ENCODE assay signal across 13 cellular contexts in genomic region chr7:5596896-5597246, GRCh38. TPM values are rescaled to one million over a fixed set of nuclear protein-coding genes. Genes with fewer than 3 reads are reported as not detected.
DNase-seq lines count a peak whose midpoint lies in the region; ATAC-seq and TF ChIP-seq lines count a peak whose summit lies in the region.
"Had no signal": no experiment of that assay in that cellular context is flagged by ENCODE, and none has a peak within 500 bp of the region (broad histone marks: within the 10 kb centered on the region; RNA-seq: fewer than 3 reads in every experiment).

No MANE protein-coding gene starts in this region.

- no peaks in the 10 kb centered on the region for H3K27me3 ChIP-seq in GM23248 (replicated peaks; ENCODE audit: insufficient read depth)

- H3K4me3 ChIP-seq in GM23248 (peak overlapping the region; percentile 95), fibroblast of the aortic adventitia (ENCODE audit: low read depth, low read length) (peak overlapping the region; percentile 85)

- peaks cover 12% of the 10 kb centered on the region; the same call in 1 of the 2 replicates for H3K36me3 Mint-ChIP-seq in WTC11
- peaks cover 37% of the 10 kb centered on the region for H3K36me3 Mint-ChIP-seq in stimulated activated effector memory CD8-positive, alpha-beta T cell treated with anti-CD3 and anti-CD28 coated beads, Interleukin-12 subunit alpha, Interleukin-12 subunit beta, amount 100 ng/mL, for 72 hours

- 21 to 35% methylated on average over 4 of the region's 4 CpGs for WGBS in GM23248 (ENCODE audit: low coverage in 1 of 2, low lambda C conversion rate in 2 of 2, missing lambda C conversion rate in 2 of 2), 2 experiments

- peaks cover 20% of the 10 kb centered on the region for H3F3A ChIP-seq in GM23248 (ENCODE audit: insufficient read depth)

- CTCF ChIA-PET in WTC11 (lab: Charles Lee), result interaction anchor here (2.1 kb wide), 1 partner anchor 81 kb away, joined by 15 read pairs; no protein-coding TSS in a partner anchor

- H3K4me3 Mint-ChIP-seq in WTC11, result peak overlapping the region; percentile 95
- H3K4me3 Mint-ChIP-seq in stimulated activated effector memory CD8-positive, alpha-beta T cell treated with anti-CD3 and anti-CD28 coated beads, Interleukin-12 subunit alpha, Interleukin-12 subunit beta, amount 100 ng/mL, for 72 hours, result peak overlapping the region; percentile 79

- no peak overlapping the region for H2AFZ ChIP-seq in GM23248

- peaks cover 90% of the 10 kb centered on the region for H3K79me2 ChIP-seq in GM23248 (ENCODE audit: insufficient read depth)

- no peaks in the 10 kb centered on the region for H4K20me1 ChIP-seq in GM23248 (ENCODE audit: insufficient read depth)

- H3K4me1 ChIP-seq in GM23248 (ENCODE audit: insufficient read depth), result peaks cover 36% of the 10 kb centered on the region

- TF ChIP-seq CTCF in WTC11 (IDR thresholded peaks at IDR 0.05), result no peak
- TF ChIP-seq CTCF in fibroblast of the aortic adventitia (IDR thresholded peaks at IDR 0.05; ENCODE audit: insufficient read depth, low read length), result no peak

- H3K27me3 Mint-ChIP-seq in WTC11 (ENCODE audit: low read depth), result peaks cover 5% of the 10 kb centered on the region

- POLR2A ChIA-PET in WTC11 (lab: Charles Lee), result no interaction called here

- no peaks in the 10 kb centered on the region for H3K9me2 ChIP-seq in GM23248 (ENCODE audit: insufficient read depth)

- peak overlapping the region; percentile 97 for H3K27ac ChIP-seq in GM23248
- H3K27ac ChIP-seq: KMS-11 had no signal

- ATAC-seq in WTC11, result no peak
- ATAC-seq in stimulated activated effector memory CD8-positive, alpha-beta T cell treated with anti-CD3 and anti-CD28 coated beads, Interleukin-12 subunit alpha, Interleukin-12 subunit beta, amount 100 ng/mL, for 72 hours, result no peak
- no peak for ATAC-seq in HG03571 (IDR thresholded peaks at IDR 0.05; ENCODE audit: unreplicated experiment)

- no peaks in the 10 kb centered on the region for H3K36me3 ChIP-seq in GM23248 (ENCODE audit: low read depth)

- H3K9ac ChIP-seq in GM23248, result peak overlapping the region; percentile 91
- H3K9ac ChIP-seq: KMS-11 had no signal

- H3K9me3 Mint-ChIP-seq in WTC11, result no peaks in the 10 kb centered on the region
- no peaks in the 10 kb centered on the region for H3K9me3 Mint-ChIP-seq in stimulated activated effector memory CD8-positive, alpha-beta T cell treated with anti-CD3 and anti-CD28 coated beads, Interleukin-12 subunit alpha, Interleukin-12 subunit beta, amount 100 ng/mL, for 72 hours
- H3K9me3 Mint-ChIP-seq: activated T-helper 1 cell treated with anti-CD3 and anti-CD28 coated beads, Interleukin-12 subunit alpha, Interleukin-12 subunit beta, Interleukin-2, Interleukin-4 antibody, amounts not matched to agents 30 ng/mL and 10 ng/mL and 1 ng/mL, durations not matched to agents 14 hours and 24 hours and 36 hours had no signal

- peak overlapping the region; percentile 89 for H3K27ac Mint-ChIP-seq in WTC11
- peak overlapping the region; percentile 83 for H3K27ac Mint-ChIP-seq in stimulated activated effector memory CD8-positive, alpha-beta T cell treated with anti-CD3 and anti-CD28 coated beads, Interleukin-12 subunit alpha, Interleukin-12 subunit beta, amount 100 ng/mL, for 72 hours

- in situ Hi-C loops in GM23248 (cut with MboI), result no loop called here

- DNase-seq in GM23248, result peak; percentile 28
- no peak for DNase-seq in WTC11 (ENCODE audit: low spot score)
- DNase-seq in fibroblast of the aortic adventitia (ENCODE audit: low read depth), result no peak
- no peak for DNase-seq in stimulated activated effector memory CD8-positive, alpha-beta T cell treated with anti-CD3 and anti-CD28 coated beads, Interleukin-12 subunit alpha, Interleukin-12 subunit beta, amount 100 ng/mL, for 72 hours (ENCODE audit: low spot score in 2 of 2)
- DNase-seq in middle frontal gyrus (ENCODE audit: extremely low spot score, low spot score), result no peak
- no peak for DNase-seq in COLO668 (lab: John Stamatoyannopoulos, UW; ENCODE audit: unreplicated experiment)
- DNase-seq in activated CD8-positive, alpha-beta memory T cell treated with anti-CD3 and anti-CD28 coated beads, Interleukin-2, amount 50 U/mL, for 4 hours, result no peak
- DNase-seq: effector CD8-positive, alpha-beta T cell; kidney glomerular epithelial cell; NCI-H446 treated with DMSO at 0.1 percent for 48 hours had no signal

- H3K9me3 ChIP-seq in GM23248 (ENCODE audit: low read depth), result no peaks in the 10 kb centered on the region

- H3K4me2 ChIP-seq in GM23248 (ENCODE audit: unreplicated experiment), result peak overlapping the region; percentile 99
- H3K4me2 ChIP-seq: KMS-11 had no signal

- H3K4me1 Mint-ChIP-seq in WTC11, result peaks cover 49% of the 10 kb centered on the region
- H3K4me1 Mint-ChIP-seq in stimulated activated effector memory CD8-positive, alpha-beta T cell treated with anti-CD3 and anti-CD28 coated beads, Interleukin-12 subunit alpha, Interleukin-12 subunit beta, amount 100 ng/mL, for 72 hours, result peaks cover 25% of the 10 kb centered on the region

TF ChIP-seq in WTC11, 78 proteins besides CTCF, POLR2A, EP300 and RAD21:
- TF ChIP-seq ZNF423 (CRISPR knock-in tag; IDR thresholded peaks at IDR 0.05) (no peak), ERG (CRISPR knock-in tag; IDR thresholded peaks at IDR 0.05) (no peak), KAT7 (CRISPR knock-in tag; IDR thresholded peaks at IDR 0.05; ENCODE audit: borderline replicate concordance) (no peak), ZNF263 (CRISPR knock-in tag; IDR thresholded peaks at IDR 0.05; ENCODE audit: low read depth) (no peak), PREB (CRISPR knock-in tag; IDR thresholded peaks at IDR 0.05; ENCODE audit: borderline replicate concordance) (no peak), ZNF671 (CRISPR knock-in tag; IDR thresholded peaks at IDR 0.05) (no peak), HMGXB4 (CRISPR knock-in tag; IDR thresholded peaks at IDR 0.05) (no peak), NR2C2 (CRISPR knock-in tag; IDR thresholded peaks at IDR 0.05) (no peak), CREM (CRISPR knock-in tag; IDR thresholded peaks at IDR 0.05) (no peak), OVOL2 (CRISPR knock-in tag; IDR thresholded peaks at IDR 0.05; ENCODE audit: borderline replicate concordance) (no peak)

RNA-seq across cellular contexts. Expression of gene FSCN1, which starts 4.3 kb away (rescaled TPM):
- total RNA-seq in GM23248 (2014; rRNA removed; shearing (Covaris generic)), result 410 and 423 TPM in 2 replicates
- 183 and 201 TPM in 2 replicates for polyA plus RNA-seq in GM23248 (2016; fragmentation: Nextera tagmentation; extraction: Ambion mirVana)
- total RNA-seq in WTC11 (2021) (459 to 481 TPM (median 480 TPM) in 3 replicates), fibroblast of the aortic adventitia (ENCODE audit: low replicate concordance) (105 and 213 TPM in 2 replicates)
